In the genomic region with DNA sequence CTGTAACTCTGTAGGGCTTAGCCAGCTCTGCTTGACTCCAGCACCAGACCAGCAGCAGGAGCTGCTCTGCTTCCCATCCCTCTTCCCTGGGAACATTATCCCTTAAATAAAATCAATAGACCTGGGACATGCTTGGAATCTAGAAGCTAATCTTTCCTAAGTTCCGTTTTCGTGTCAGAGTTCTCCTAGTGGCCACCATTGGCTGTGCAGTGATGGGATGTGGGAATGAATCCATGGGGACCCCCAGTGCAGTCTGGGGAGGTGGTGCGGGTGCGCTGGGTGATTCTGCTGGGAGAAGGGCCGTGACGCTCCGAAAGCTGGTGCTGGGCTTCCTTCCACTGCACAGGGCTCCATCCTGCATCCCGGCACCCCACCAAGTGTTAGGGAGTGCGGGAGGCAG, we compare ENCODE assay signal across 18 cellular contexts.
"Had no signal": no experiment of that assay in that cellular context is flagged by ENCODE, and none has a peak within 500 bp of the region (broad histone marks: within the 10 kb centered on the region; RNA-seq: fewer than 3 reads in every experiment).

No MANE protein-coding gene starts in this region.

- H3K4me3 ChIP-seq: breast epithelium, esophagus squamous epithelium, spleen, thoracic aorta had no signal

- H3K9me3 ChIP-seq: breast epithelium, esophagus squamous epithelium, thoracic aorta had no signal

- H3K27ac Mint-ChIP-seq: memory B cell; naive thymus-derived CD4-positive, alpha-beta T cell; stimulated activated memory B cell treated with anti-CD40 and anti-IgM and Interleukin-4, amounts not matched to agents 10 μg/mL and 1 μg/mL and 100 μg/mL, for 72 hours had no signal

- H3K27ac ChIP-seq: breast epithelium, esophagus squamous epithelium, parathyroid adenoma, spleen, thoracic aorta had no signal

- ATAC-seq: naive thymus-derived CD4-positive, alpha-beta T cell; stimulated activated memory B cell treated with anti-CD40 and anti-IgM and Interleukin-4, amounts not matched to agents 10 μg/mL and 1 μg/mL and 100 μg/mL, for 72 hours had no signal

- H3K4me1 ChIP-seq: breast epithelium, esophagus squamous epithelium, parathyroid adenoma, spleen had no signal

- DNase-seq: activated CD4-positive, alpha-beta T cell treated with anti-CD3 and anti-CD28 coated beads for 1 hour; activated CD8-positive, alpha-beta memory T cell treated with anti-CD3 and anti-CD28 coated beads for 24 hours; activated CD8-positive, alpha-beta memory T cell treated with anti-CD3 and anti-CD28 coated beads, Interleukin-2, amount 50 U/mL, for 48 hours; activated effector memory CD4-positive, alpha-beta T cell treated with Interleukin-2 at 50 U/mL for 16 hours; activated naive CD4-positive, alpha-beta T cell treated with anti-CD3 and anti-CD28 coated beads, Interleukin-2, amount 50 U/mL, for 16 hours; activated T-cell treated with anti-CD3 and anti-CD28 coated beads, Interleukin-2, amount 50 U/mL, for 48 hours; cerebellar nuclear complex; effector CD8-positive, alpha-beta T cell; esophagus squamous epithelium; naive thymus-derived CD4-positive, alpha-beta T cell; stimulated activated CD4-positive, alpha-beta T cell treated with anti-CD3 and anti-CD28 coated beads, Interleukin-4, amount 100 ng/mL, for 4 hours; T1000 had no signal

- H3K27me3 ChIP-seq: breast epithelium had no signal

- H3K4me3 Mint-ChIP-seq: memory B cell; naive thymus-derived CD4-positive, alpha-beta T cell; stimulated activated memory B cell treated with anti-CD40 and anti-IgM and Interleukin-4, amounts not matched to agents 10 μg/mL and 1 μg/mL and 100 μg/mL, for 72 hours had no signal

- H3K36me3 ChIP-seq: breast epithelium, esophagus squamous epithelium, spleen, thoracic aorta had no signal

- H3K4me1 Mint-ChIP-seq: memory B cell; naive thymus-derived CD4-positive, alpha-beta T cell; stimulated activated memory B cell treated with anti-CD40 and anti-IgM and Interleukin-4, amounts not matched to agents 10 μg/mL and 1 μg/mL and 100 μg/mL, for 72 hours had no signal

- H3K36me3 Mint-ChIP-seq: naive thymus-derived CD4-positive, alpha-beta T cell; stimulated activated memory B cell treated with anti-CD40 and anti-IgM and Interleukin-4, amounts not matched to agents 10 μg/mL and 1 μg/mL and 100 μg/mL, for 72 hours had no signal
